ENCODE assay signal across 18 cellular contexts in genomic region chr20:38112943-38113294, GRCh38. TPM values are rescaled to one million over a fixed set of nuclear protein-coding genes. Genes with fewer than 3 reads are reported as not detected.
"Had no signal": no experiment of that assay in that cellular context is flagged by ENCODE, and none has a peak within 500 bp of the region (broad histone marks: within the 10 kb centered on the region; RNA-seq: fewer than 3 reads in every experiment).

No MANE protein-coding gene starts in this region.

- H3K27me3 ChIP-seq: cardiac muscle cell, dorsolateral prefrontal cortex, gastrocnemius medialis, heart right ventricle had no signal

- DNase-seq: activated CD4-positive, alpha-beta T cell treated with anti-CD3 and anti-CD28 coated beads for 4 hours; activated naive CD4-positive, alpha-beta T cell treated with anti-CD3 and anti-CD28 coated beads, Interleukin-2, amount 50 U/mL, for 16 hours; activated T-cell treated with anti-CD3 and anti-CD28 coated beads, Interleukin-2, amount 50 U/mL, for 1 hour; dorsolateral prefrontal cortex; left cardiac atrium; mammary epithelial cell; natural killer cell; stimulated activated CD4-positive, alpha-beta T cell treated with anti-CD3 and anti-CD28 coated beads, Interleukin-4, amount 100 ng/mL, for 4 hours; T-helper 17 cell had no signal

- H3K9me3 Mint-ChIP-seq: activated T-helper 2 cell treated with anti-CD3 and anti-CD28 coated beads, Interferon-gamma antibody, Interleukin-2, Interleukin-4, amounts not matched to agents 10 μg/mL and 5 μg/mL and 100 μg/mL, durations not matched to agents 14 hours and 24 hours and 36 hours; endodermal cell; natural killer cell; stimulated activated naive CD8-positive, alpha-beta T cell treated with anti-CD3 and anti-CD28 coated beads, Interleukin-15, Interleukin-2, amounts not matched to agents 100 ng/mL and 50 ng/mL, for 24 hours had no signal

- H3K9me3 ChIP-seq: gastrocnemius medialis, heart right ventricle, mucosa of descending colon had no signal

- H3K27ac Mint-ChIP-seq: activated T-helper 2 cell treated with anti-CD3 and anti-CD28 coated beads, Interferon-gamma antibody, Interleukin-2, Interleukin-4, amounts not matched to agents 10 μg/mL and 5 μg/mL and 100 μg/mL, durations not matched to agents 14 hours and 24 hours and 36 hours; endodermal cell; stimulated activated naive CD8-positive, alpha-beta T cell treated with anti-CD3 and anti-CD28 coated beads, Interleukin-15, Interleukin-2, amounts not matched to agents 100 ng/mL and 50 ng/mL, for 24 hours; T-helper 17 cell had no signal

- H3K36me3 ChIP-seq: cardiac muscle cell, gastrocnemius medialis, heart right ventricle had no signal

- H3K27me3 Mint-ChIP-seq: stimulated activated naive CD8-positive, alpha-beta T cell treated with anti-CD3 and anti-CD28 coated beads, Interleukin-15, Interleukin-2, amounts not matched to agents 100 ng/mL and 50 ng/mL, for 24 hours; T-helper 17 cell had no signal

- H3K4me3 Mint-ChIP-seq: endodermal cell; natural killer cell; stimulated activated naive CD8-positive, alpha-beta T cell treated with anti-CD3 and anti-CD28 coated beads, Interleukin-15, Interleukin-2, amounts not matched to agents 100 ng/mL and 50 ng/mL, for 24 hours; T-helper 17 cell had no signal

- H3K4me1 Mint-ChIP-seq: endodermal cell, natural killer cell had no signal

- H3K36me3 Mint-ChIP-seq: natural killer cell had no signal

- ATAC-seq: heart right ventricle, left cardiac atrium, mucosa of descending colon, natural killer cell, right cardiac atrium, T-helper 17 cell had no signal

- H3K27ac ChIP-seq: dorsolateral prefrontal cortex had no signal

- H3K4me3 ChIP-seq: cardiac muscle cell, dorsolateral prefrontal cortex, gastrocnemius medialis, heart right ventricle, mucosa of descending colon, smooth muscle cell had no signal

RNA-seq across cellular contexts. Expression of gene TGM2, which starts 52.2 kb away (rescaled TPM):
- total RNA-seq: activated T-helper 2 cell treated with anti-CD3 and anti-CD28 coated beads, Interferon-gamma antibody, Interleukin-2, Interleukin-4, amounts not matched to agents 10 μg/mL and 5 μg/mL and 100 μg/mL, durations not matched to agents 14 hours and 24 hours and 36 hours had no signal
